In the genomic region with DNA sequence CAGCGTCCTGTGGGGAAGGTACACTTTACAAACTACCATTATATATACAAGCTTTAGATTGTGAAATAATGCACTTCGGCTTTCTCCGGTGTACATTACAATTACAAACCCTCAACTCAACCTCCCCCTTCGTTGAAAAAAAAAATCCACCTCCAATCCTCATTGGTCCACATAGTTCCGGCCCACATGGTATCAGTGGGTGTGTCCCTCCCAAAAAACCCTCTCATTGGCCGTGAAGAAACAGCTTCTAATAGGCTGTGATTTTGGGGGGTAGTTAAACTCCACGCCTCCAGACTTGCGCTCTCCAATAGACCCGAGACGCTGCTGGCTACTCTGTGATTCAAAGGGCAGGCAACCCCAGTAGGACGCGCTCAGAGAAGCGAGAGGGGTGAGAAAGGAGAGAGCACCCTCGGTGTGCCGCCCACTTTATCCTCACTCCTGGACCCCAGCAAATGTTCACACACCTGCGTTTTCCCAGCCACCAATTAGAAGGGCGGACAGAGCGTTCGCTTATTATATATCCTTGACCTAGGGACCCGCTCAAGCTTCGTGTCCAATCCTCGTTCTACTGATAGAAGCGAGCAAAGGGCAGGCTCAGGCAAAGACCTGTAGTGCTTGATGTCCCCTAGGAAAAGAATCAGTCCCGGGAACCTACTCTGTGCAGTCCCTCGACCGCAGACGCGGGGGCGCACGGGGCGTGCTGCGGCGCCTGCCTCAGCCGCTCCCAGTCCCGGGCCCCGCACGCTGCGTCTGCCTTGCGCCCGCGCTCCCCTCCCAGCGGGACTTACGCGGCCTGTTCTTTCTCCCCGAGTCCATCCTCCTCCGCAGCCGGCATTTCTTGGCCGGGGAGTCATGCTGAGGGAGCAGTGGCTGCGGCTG, we compare ENCODE assay signal across 7 cellular contexts. TPM values are rescaled to one million over a fixed set of nuclear protein-coding genes. Genes with fewer than 3 reads are reported as not detected.
DNase-seq lines count a peak whose midpoint lies in the region; ATAC-seq lines count a peak whose summit lies in the region.

No MANE protein-coding gene starts in this region.

- DNase-seq in NCI-H146 treated with DMSO at 0.1 percent for 48 hours (lab: John Stamatoyannopoulos, UW; ENCODE audit: unreplicated experiment) (peak; percentile 96), T-helper 17 cell (peak; percentile 20 to 56 (median 37)), astrocyte of the hippocampus (ENCODE audit: low read depth, low spot score) (peak; percentile 95), hippocampal formation (lab: John Stamatoyannopoulos, UW) (peak; percentile 77 to 96), retina (peak; percentile 92)

- H3K4me3 Mint-ChIP-seq in T-helper 17 cell, result no peak overlapping the region

- no peaks in the 10 kb centered on the region for H3K36me3 Mint-ChIP-seq in T-helper 17 cell (ENCODE audit: low read depth)

- ATAC-seq in GM18499 (IDR thresholded peaks at IDR 0.05; ENCODE audit: insufficient read depth, unreplicated experiment), result peak; percentile 85
- ATAC-seq in HG02884 (IDR thresholded peaks at IDR 0.05; ENCODE audit: unreplicated experiment), result peak; percentile 88
- peak; percentile 86 for ATAC-seq in T-helper 17 cell

- H3K27me3 Mint-ChIP-seq in T-helper 17 cell, result peaks cover 13% of the 10 kb centered on the region

- H3K27ac Mint-ChIP-seq in T-helper 17 cell, result no peak overlapping the region

- no peaks in the 10 kb centered on the region for H3K9me3 ChIP-seq in T-helper 17 cell (ENCODE audit: control insufficient read depth, low read length, poor library complexity, severe bottlenecking)

- H3K4me1 Mint-ChIP-seq in T-helper 17 cell, result peaks cover 10% of the 10 kb centered on the region

RNA-seq across cellular contexts. Expression of a gene that starts 1.0 kb away (rescaled TPM):
- total RNA-seq in T-helper 17 cell, result 1 to 10 TPM; 1.2 to 1.6 TPM

RNA-seq across cellular contexts. Expression of a gene that starts 57.3 kb away (rescaled TPM):
- total RNA-seq in T-helper 17 cell, result 10 to 100 TPM; 17.6 to 36.2 TPM

Comparison
In these comparisons a context has a peak if more than half of its experiments do, and no peak if none do; other contexts are left out.
1. Peak in every context shown above with its lines: DNase-seq and ATAC-seq.
2. DNase-seq: peak in every context shown above with its lines; median percentile 96 in NCI-H146 treated with DMSO at 0.1 percent for 48 hours; 95 in astrocyte of the hippocampus; 92 in retina; 86 in hippocampal formation; 37 in T-helper 17 cell.